In the genomic region with DNA sequence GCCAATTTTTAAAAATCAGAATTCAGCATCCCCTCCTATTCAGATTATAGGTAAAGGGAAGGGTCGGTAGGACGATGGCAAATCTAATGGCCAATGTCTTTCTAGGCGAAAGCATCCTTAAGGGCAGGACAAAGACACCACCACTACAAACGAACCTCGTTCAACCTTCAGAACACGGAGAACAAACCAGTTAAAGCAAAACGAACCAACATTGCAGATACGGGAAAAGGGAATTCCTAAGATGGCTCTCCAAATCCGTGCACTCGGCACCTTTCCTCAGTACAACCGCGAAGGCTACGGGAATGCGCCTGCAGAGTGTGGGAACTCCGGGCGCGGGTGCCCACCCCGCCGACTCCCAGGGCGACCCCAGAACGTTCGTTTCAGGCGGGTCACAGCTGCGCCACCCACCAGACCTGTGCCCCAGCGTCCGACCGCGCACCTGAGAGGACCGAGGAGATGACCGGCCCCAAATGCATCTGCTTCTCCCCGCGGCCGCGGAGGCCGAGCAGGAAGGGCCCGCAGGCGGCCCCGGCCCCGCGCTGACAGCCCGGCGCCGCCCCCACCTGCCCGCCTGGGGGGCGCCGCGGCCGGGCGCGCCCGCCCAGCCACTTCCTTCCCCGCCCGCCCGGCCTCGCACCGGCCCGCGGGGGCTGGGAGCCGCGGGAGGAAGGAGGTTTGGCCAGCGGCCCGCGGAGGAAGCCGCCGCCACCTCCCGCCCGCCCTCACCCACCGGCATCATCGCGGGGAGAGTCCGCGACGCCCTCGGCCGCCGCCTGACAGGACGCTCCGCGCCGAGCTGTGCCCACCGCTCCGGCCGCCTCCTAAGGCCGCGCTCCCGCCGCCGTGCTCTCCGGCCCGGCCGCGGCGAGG, we compare ENCODE assay signal across 8 cellular contexts. TPM values are rescaled to one million over a fixed set of nuclear protein-coding genes. Genes with fewer than 3 reads are reported as not detected.
A peak's percentile ranks its signal among the peaks of the same experiment; 100 is the strongest.
DNase-seq lines count a peak whose midpoint lies in the region; ATAC-seq and TF ChIP-seq lines count a peak whose summit lies in the region.

No MANE protein-coding gene starts in this region.

- H3K4me1 ChIP-seq in BE2C (0 out of 2 replicates have a peak, but pooled peaks cover 4% of the 10 kb centered on the region), SJSA1 (replicated peaks) (peaks cover 14% of the 10 kb centered on the region), breast epithelium (peaks cover 0 to 6% of the 10 kb centered on the region in 2 donors)

- H3K27ac ChIP-seq in SJSA1, result no peak overlapping the region
- H3K27ac ChIP-seq in breast epithelium, result peak overlapping the region; percentile 88 to 94

- no peaks in the 10 kb centered on the region for H3K27me3 ChIP-seq in BE2C
- no peaks in the 10 kb centered on the region for H3K27me3 ChIP-seq in SJSA1 (replicated peaks)
- no peaks in the 10 kb centered on the region for H3K27me3 ChIP-seq in breast epithelium
- peaks cover 4% of the 10 kb centered on the region for H3K27me3 ChIP-seq in kidney epithelial cell (ENCODE audit: control insufficient read depth, insufficient read depth, low read length)

- H3K4me3 ChIP-seq in BE2C (ENCODE audit: low read depth, low read length), result peak overlapping the region; percentile 68
- H3K4me3 ChIP-seq in SJSA1, result peak overlapping the region; percentile 78
- peak overlapping the region; percentile 58 to 95 (median 81) for H3K4me3 ChIP-seq in breast epithelium
- H3K4me3 ChIP-seq in kidney epithelial cell (ENCODE audit: low read depth, low read length), result peak overlapping the region; percentile 82

- H3K36me3 ChIP-seq in BE2C (peaks cover 22% of the 10 kb centered on the region), SJSA1 (no peaks in the 10 kb centered on the region), breast epithelium (no peaks in the 10 kb centered on the region), kidney epithelial cell (ENCODE audit: control insufficient read depth, insufficient read depth, low read length) (no peaks in the 10 kb centered on the region)

- TF ChIP-seq POLR2A in breast epithelium (IDR thresholded peaks at IDR 0.05), result no peak

- ATAC-seq in GM19043 (IDR thresholded peaks at IDR 0.05; ENCODE audit: low read depth, unreplicated experiment) (peak; percentile 27), HG03108 (IDR thresholded peaks at IDR 0.05; ENCODE audit: unreplicated experiment) (peak; percentile 22)

- no peak for TF ChIP-seq CTCF in BE2C (IDR thresholded peaks at IDR 0.05; ENCODE audit: low read depth, low read length)
- no peak for TF ChIP-seq CTCF in breast epithelium (IDR thresholded peaks at IDR 0.05)
- TF ChIP-seq CTCF in kidney epithelial cell (IDR thresholded peaks at IDR 0.05; ENCODE audit: insufficient read depth, low read length, poor library complexity, severe bottlenecking), result no peak

- intact Hi-C loops in breast epithelium (cut with DNase I; ENCODE audit: low total_unique reads), result no loop called here

- DNase-seq in BE2C (peak; percentile 28), SJSA1 (ENCODE audit: low read depth in 1 of 2, low spot score in 2 of 2) (no peak), breast epithelium (ENCODE audit: low spot score in 2 of 2) (no peak), kidney epithelial cell (ENCODE audit: low read depth) (no peak), amniotic stem cell (lab: John Stamatoyannopoulos, UW) (no peak)
- DNase-seq in stimulated activated CD8-positive, alpha-beta memory T cell treated with anti-CD3 and anti-CD28 coated beads, Interleukin-4, amount 100 ng/mL, for 48 hours, result peak; percentile 34

- H3K9me3 ChIP-seq in BE2C (no peaks in the 10 kb centered on the region), SJSA1 (replicated peaks) (no peaks in the 10 kb centered on the region), breast epithelium (no peaks in the 10 kb centered on the region)

RNA-seq across cellular contexts. Expression of a gene that starts 0.6 kb away (rescaled TPM):
- polyA plus RNA-seq in BE2C (2012; ENCODE audit: insufficient read depth, insufficient read length, low read depth), result 70.6 TPM
- 1.2 and 3.0 TPM in 2 replicates for total RNA-seq in SJSA1 (2014; rRNA removed; shearing (Covaris generic))
- total RNA-seq in breast epithelium (10 to 100 TPM in 2 of 3 donors, 1 to 10 TPM in 1; 6.4 to 21.8 (median 18.4) TPM), kidney epithelial cell (7.3 and 10.5 TPM in 2 replicates)

Comparison
In these comparisons a context has a peak if more than half of its experiments do, and no peak if none do; other contexts are left out.
1. DNase-seq: peak in BE2C (single experiment) and stimulated activated CD8-positive, alpha-beta memory T cell treated with anti-CD3 and anti-CD28 coated beads, Interleukin-4, amount 100 ng/mL, for 48 hours (single experiment); none in SJSA1 (0 of 2), breast epithelium (0 of 2), kidney epithelial cell (single experiment) and amniotic stem cell (single experiment).
2. Peak in every context shown above with its lines, with median percentiles within 50 percentile points of each other: H3K4me3 ChIP-seq.